7 cellular contexts compared by ENCODE assay signal in the genomic region with DNA sequence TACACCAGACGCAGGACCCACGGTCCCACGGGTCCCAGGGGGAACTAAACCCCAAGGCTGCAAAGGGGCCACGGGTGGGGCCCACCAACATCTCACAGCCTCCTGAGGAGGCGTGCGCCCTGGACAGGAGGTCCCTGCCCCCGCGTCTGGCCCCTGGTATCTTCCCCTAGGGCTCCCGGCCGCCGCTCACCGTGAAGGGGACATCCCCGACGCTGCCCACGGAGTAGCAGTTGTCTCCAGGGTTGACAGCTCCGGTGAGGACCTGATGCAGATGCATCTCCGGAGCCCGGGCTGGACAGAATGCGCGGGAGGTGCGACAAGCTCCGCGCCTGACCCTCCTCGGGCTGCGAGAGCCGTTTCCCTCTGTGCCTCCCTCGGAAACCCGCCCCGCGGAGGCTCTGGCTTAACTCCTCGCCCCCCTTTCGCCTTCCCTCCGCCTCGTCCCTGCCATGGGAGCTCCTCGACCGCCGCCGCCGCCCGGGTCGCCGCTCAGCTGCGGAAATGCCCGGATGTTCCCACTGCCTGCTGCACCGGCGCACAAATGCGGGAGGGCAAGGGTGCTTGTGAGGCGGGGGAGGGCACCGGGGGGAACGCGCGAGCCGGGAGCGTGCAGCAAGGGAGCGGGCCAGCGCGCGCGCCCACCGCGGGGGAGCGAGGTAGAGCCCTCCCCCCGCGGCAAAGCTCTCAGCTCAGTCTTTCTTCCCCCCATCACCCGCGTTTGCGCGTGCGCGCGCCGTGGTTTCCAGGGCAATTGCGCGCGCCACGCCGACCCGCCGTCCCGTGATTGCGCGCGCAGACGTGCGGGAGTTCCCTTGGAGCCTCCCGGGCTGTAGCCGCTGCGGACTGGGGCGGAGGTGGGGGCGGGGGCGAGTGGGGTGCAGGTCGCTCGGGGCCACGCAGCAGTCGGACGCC. TPM values are rescaled to one million over a fixed set of nuclear protein-coding genes. Genes with fewer than 3 reads are reported as not detected.
DNase-seq lines count a peak whose midpoint lies in the region; ATAC-seq, FAIRE-seq and TF ChIP-seq lines count a peak whose summit lies in the region.

A gene with protein sequence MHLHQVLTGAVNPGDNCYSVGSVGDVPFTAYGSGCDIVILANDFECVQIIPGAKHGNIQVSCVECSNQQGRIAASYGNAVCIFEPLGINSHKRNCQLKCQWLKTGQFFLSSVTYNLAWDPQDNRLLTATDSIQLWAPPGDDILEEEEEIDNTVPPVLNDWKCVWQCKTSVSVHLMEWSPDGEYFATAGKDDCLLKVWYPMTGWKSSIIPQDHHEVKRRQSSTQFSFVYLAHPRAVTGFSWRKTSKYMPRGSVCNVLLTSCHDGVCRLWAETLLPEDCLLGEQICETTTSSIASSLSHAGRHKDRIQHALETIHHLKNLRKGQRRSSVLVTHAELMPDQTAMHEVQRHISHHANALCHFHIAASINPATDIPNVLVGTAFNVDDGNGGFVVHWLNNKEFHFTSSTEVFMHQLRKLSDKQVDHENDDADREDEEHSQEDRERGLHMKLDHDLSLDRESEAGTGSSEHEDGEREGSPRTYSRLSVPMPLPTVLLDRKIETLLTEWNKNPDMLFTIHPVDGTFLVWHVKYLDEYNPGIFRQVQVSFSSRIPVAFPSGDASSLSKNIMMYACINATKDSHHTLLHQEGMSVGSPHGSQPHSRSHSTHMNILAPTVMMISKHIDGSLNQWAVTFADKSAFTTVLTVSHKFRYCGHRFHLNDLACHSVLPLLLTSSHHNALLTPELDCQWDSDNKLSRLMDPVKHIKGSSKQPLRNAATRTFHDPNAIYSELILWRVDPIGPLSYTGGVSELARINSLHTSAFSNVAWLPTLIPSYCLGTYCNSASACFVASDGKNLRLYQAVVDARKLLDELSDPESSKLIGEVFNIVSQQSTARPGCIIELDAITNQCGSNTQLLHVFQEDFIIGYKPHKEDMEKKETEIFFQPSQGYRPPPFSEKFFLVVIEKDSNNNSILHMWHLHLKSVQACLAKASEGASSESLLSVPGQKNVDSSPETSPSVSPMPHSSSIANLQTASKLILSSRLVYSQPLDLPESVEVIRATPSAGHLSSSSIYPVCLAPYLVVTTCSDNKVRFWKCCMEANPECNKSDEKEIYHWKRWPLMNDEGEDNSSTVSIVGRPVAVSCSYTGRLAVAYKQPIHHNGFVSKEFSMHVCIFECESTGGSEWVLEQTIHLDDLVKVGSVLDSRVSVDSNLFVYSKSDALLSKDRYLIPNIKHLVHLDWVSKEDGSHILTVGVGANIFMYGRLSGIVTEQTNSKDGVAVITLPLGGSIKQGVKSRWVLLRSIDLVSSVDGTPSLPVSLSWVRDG (N-terminal part only) (minus strand): TSS at position 503 of the 912 bp plus-strand sequence. CDS start 226 bp downstream, at position 277.

- H3K79me2 ChIP-seq in keratinocyte (ENCODE audit: control insufficient read depth, insufficient read depth, low read length): peaks cover 23% of the 10 kb centered on the region

- H4K20me1 ChIP-seq in keratinocyte (ENCODE audit: control insufficient read depth, extremely low read depth, insufficient read depth, low read length): no peaks in the 10 kb centered on the region

- no peaks in the 10 kb centered on the region for H3K36me3 ChIP-seq in keratinocyte (ENCODE audit: control insufficient read depth in 2 of 2, extremely low read depth in 1 of 2, insufficient read depth in 2 of 2, low read length in 2 of 2)

- peak; percentile 39 for ATAC-seq in GM18511 (IDR thresholded peaks at IDR 0.05; ENCODE audit: unreplicated experiment)
- peak; percentile 47 for ATAC-seq in HG03039 (IDR thresholded peaks at IDR 0.05; ENCODE audit: unreplicated experiment)

- TF ChIP-seq CTCF in keratinocyte (optimal IDR thresholded peaks at IDR 0.05 in 1 of 3, IDR thresholded peaks at IDR 0.05 in 1 of 3, conservative IDR thresholded peaks at IDR 0.05 in 1 of 3; ENCODE audit: extremely low read depth in 1 of 3, insufficient read depth in 2 of 3, low read length in 3 of 3): no peak

- no peaks in the 10 kb centered on the region for H3K9me1 ChIP-seq in keratinocyte (ENCODE audit: control insufficient read depth, extremely low read depth, insufficient read depth, low read length)

- H3K4me1 ChIP-seq in keratinocyte (ENCODE audit: control insufficient read depth, extremely low read depth, insufficient read depth, low read length): peaks cover 8% of the 10 kb centered on the region

- DNase-seq in NCI-H2196 (lab: John Stamatoyannopoulos, UW; ENCODE audit: unreplicated experiment) (peak; percentile 83), cerebellum (ENCODE audit: low spot score) (peak; percentile 95), keratinocyte (ENCODE audit: low read depth, low spot score) (no peak)
- peak; percentile 64 to 68 for DNase-seq in activated CD4-positive, alpha-beta T cell treated with anti-CD3 and anti-CD28 coated beads for 24 hours (ENCODE audit: low read depth in 2 of 2)
- DNase-seq in stimulated activated CD4-positive, alpha-beta T cell treated with anti-CD3 and anti-CD28 coated beads, Interleukin-12 subunit alpha, Interleukin-12 subunit beta, amount 100 ng/mL, for 48 hours (ENCODE audit: low read depth in 2 of 3, low spot score in 1 of 3): peak; percentile 45 to 69 (median 52)

- no peak for FAIRE-seq in keratinocyte (lab: Jason Lieb, UNC)

- H3K27me3 ChIP-seq in keratinocyte (ENCODE audit: control insufficient read depth, extremely low read depth, insufficient read depth, low read length): no peaks in the 10 kb centered on the region

- H3K9ac ChIP-seq in keratinocyte (ENCODE audit: control insufficient read depth, extremely low read depth, insufficient read depth, low read length): peak within 1 kb of the TSS; percentile 83

- peak within 1 kb of the TSS; percentile 83 to 91 (median 86) for H3K4me3 ChIP-seq in keratinocyte (ENCODE audit: control insufficient read depth in 2 of 3, extremely low read depth in 1 of 3, insufficient read depth in 2 of 3, low read depth in 1 of 3, low read length in 3 of 3)

- dilution Hi-C loops in keratinocyte (cut with MboI; ENCODE audit: extremely low pct_ligation_motif_present, low sequenced_read_pairs): no loop called here

- peak within 1 kb of the TSS; percentile 91 for H3K4me2 ChIP-seq in keratinocyte (ENCODE audit: control insufficient read depth, extremely low read depth, insufficient read depth, low read depth, low read length)

- no peaks in the 10 kb centered on the region for H3K9me3 ChIP-seq in keratinocyte (ENCODE audit: control insufficient read depth, low read depth, low read length)

- H2AFZ ChIP-seq in keratinocyte (ENCODE audit: control insufficient read depth, low read length): peak within 1 kb of the TSS; percentile 99

- peak within 1 kb of the TSS; percentile 51 for H3K27ac ChIP-seq in keratinocyte (ENCODE audit: control insufficient read depth, insufficient read depth, low read length)

RNA-seq across cellular contexts. Expression of the gene that starts here (rescaled TPM):
- total RNA-seq in cerebellum: 158 TPM
- polyA plus RNA-seq in keratinocyte: 4.3 to 14.9 TPM (median 11.2 TPM) in 3 replicates
- polyA plus RNA-seq in keratinocyte (2011; ENCODE audit: low read depth): 6.3 TPM
- polyA plus RNA-seq in keratinocyte (2011; cell fraction: cytosol; rRNA removed): 3.1 and 6.9 TPM in 2 replicates
- polyA plus RNA-seq in keratinocyte (2011; cell fraction: nucleus; rRNA removed): 31.0 and 44.1 TPM in 2 replicates
- 6.5 and 6.9 TPM in 2 replicates for polyA plus RNA-seq in keratinocyte (2012; ENCODE audit: low replicate concordance)
- 3.0 to 20.6 TPM (median 12.9 TPM) in 3 replicates for polyA minus RNA-seq in keratinocyte
- polyA minus RNA-seq in keratinocyte (2011; cell fraction: cytosol; rRNA and poly(A)+ RNA removed): 6.3 TPM
- 14.4 and 33.4 TPM in 2 replicates for polyA minus RNA-seq in keratinocyte (2011; cell fraction: nucleus; rRNA and poly(A)+ RNA removed)
